17 cellular contexts compared by ENCODE assay signal in genomic region chr16:77899416-77899815, GRCh38.
DNase-seq lines count a peak whose midpoint lies in the region; ATAC-seq and TF ChIP-seq lines count a peak whose summit lies in the region.
"Had no signal": no experiment of that assay in that cellular context is flagged by ENCODE, and none has a peak within 500 bp of the region (broad histone marks: within the 10 kb centered on the region; RNA-seq: fewer than 3 reads in every experiment).

No MANE protein-coding gene starts in this region.

- H3K36me3 Mint-ChIP-seq in WTC11 = no peaks in the 10 kb centered on the region
- H3K36me3 Mint-ChIP-seq: CD4-positive, CD25-positive, alpha-beta regulatory T cell had no signal

- H3K4me3 Mint-ChIP-seq in WTC11 = no peak overlapping the region
- H3K4me3 Mint-ChIP-seq: B cell; CD4-positive, CD25-positive, alpha-beta regulatory T cell had no signal

- peaks cover 18% of the 10 kb centered on the region for H3K4me1 ChIP-seq in fibroblast of lung (ENCODE audit: control insufficient read depth, extremely low read depth, insufficient read depth, low read length)
- H3K4me1 ChIP-seq in effector memory CD4-positive, alpha-beta T cell (ENCODE audit: control insufficient read depth, insufficient read depth, low read length, poor library complexity, severe bottlenecking) = no peaks in the 10 kb centered on the region

- H4K20me1 ChIP-seq in fibroblast of lung (ENCODE audit: control insufficient read depth, extremely low read depth, insufficient read depth, low read length) = no peaks in the 10 kb centered on the region

- POLR2A ChIA-PET in WTC11 (lab: Charles Lee) = no interaction called here

- no peak overlapping the region for H2AFZ ChIP-seq in fibroblast of lung (ENCODE audit: low read length)

- peaks cover 24% of the 10 kb centered on the region for H3K4me1 Mint-ChIP-seq in WTC11
- H3K4me1 Mint-ChIP-seq: B cell; CD4-positive, CD25-positive, alpha-beta regulatory T cell had no signal

- H3K27ac ChIP-seq in fibroblast of lung (ENCODE audit: insufficient read depth, low read length) = no peak overlapping the region
- H3K27ac ChIP-seq in effector memory CD4-positive, alpha-beta T cell (ENCODE audit: insufficient read depth, low read length, poor library complexity, severe bottlenecking) = no peak overlapping the region

- ATAC-seq in WTC11 = no peak
- no peak for ATAC-seq in Right ventricle myocardium inferior
- ATAC-seq: GM12878 had no signal

- DNase-seq in NCI-H510A treated with DMSO at 0.1 percent for 48 hours (lab: John Stamatoyannopoulos, UW) (peak; percentile 52), NCI-H510A (lab: John Stamatoyannopoulos, UW) (no peak), WTC11 (ENCODE audit: low spot score) (no peak), fibroblast of lung (ENCODE audit: low read depth in 2 of 2) (no peak), NCI-H187 (lab: John Stamatoyannopoulos, UW) (no peak), Right ventricle myocardium inferior (ENCODE audit: missing footprints) (no peak)
- DNase-seq in effector memory CD4-positive, alpha-beta T cell = no peak
- DNase-seq in stimulated activated CD4-positive, alpha-beta T cell treated with anti-CD3 and anti-CD28 coated beads, Interleukin-2, amount 100 ng/mL, for 24 hours = no peak
- DNase-seq: 8988T; CD4-positive, CD25-positive, alpha-beta regulatory T cell; GF-D8; GOT3; NCI-H446 treated with DMSO at 0.1 percent for 48 hours; OCI-M1; SHP77 treated with DMSO at 0.1 percent for 48 hours had no signal

- peak overlapping the region; percentile 2; the same call in 1 of the 2 replicates for H3K27ac Mint-ChIP-seq in WTC11
- H3K27ac Mint-ChIP-seq: B cell; CD4-positive, CD25-positive, alpha-beta regulatory T cell had no signal

- H3K36me3 ChIP-seq in fibroblast of lung (ENCODE audit: control insufficient read depth, insufficient read depth, low read length) = no peaks in the 10 kb centered on the region
- H3K36me3 ChIP-seq in effector memory CD4-positive, alpha-beta T cell (ENCODE audit: control insufficient read depth, insufficient read depth, low read length) = no peaks in the 10 kb centered on the region

- intact Hi-C loops in Right ventricle myocardium inferior (cut with DNase I) = no loop called here

- H3K4me3 ChIP-seq in fibroblast of lung (replicated peaks in 1 of 4; ENCODE audit: control extremely low read depth in 1 of 4, insufficient read depth in 1 of 4, low read depth in 3 of 4, low read length in 4 of 4) = no peak overlapping the region
- no peak overlapping the region for H3K4me3 ChIP-seq in effector memory CD4-positive, alpha-beta T cell (ENCODE audit: insufficient read depth, low read depth, low read length, poor library complexity, severe bottlenecking)
- H3K4me3 ChIP-seq: GM12878 had no signal

- peak overlapping the region; percentile 8 for H3K4me2 ChIP-seq in fibroblast of lung (ENCODE audit: extremely low read depth, insufficient read depth, low read length)

- H3K9ac ChIP-seq in fibroblast of lung (ENCODE audit: insufficient read depth, low read length) = no peak overlapping the region

- CTCF ChIA-PET in WTC11 (lab: Charles Lee) = interaction anchor here (1.3 kb wide), 1 partner anchor 104 kb away, joined by 3 read pairs; no protein-coding TSS in a partner anchor

- no peaks in the 10 kb centered on the region for H3K9me3 Mint-ChIP-seq in WTC11

- no peaks in the 10 kb centered on the region for H3K9me3 ChIP-seq in fibroblast of lung (ENCODE audit: control insufficient read depth, insufficient read depth, low read depth, low read length)
- H3K9me3 ChIP-seq in effector memory CD4-positive, alpha-beta T cell (ENCODE audit: control insufficient read depth, low read length) = no peaks in the 10 kb centered on the region

- TF ChIP-seq CTCF in WTC11 (IDR thresholded peaks at IDR 0.05) = no peak
- TF ChIP-seq CTCF in fibroblast of lung (conservative IDR thresholded peaks at IDR 0.05 in 1 of 2, IDR thresholded peaks at IDR 0.05 in 1 of 2; ENCODE audit: low read depth in 1 of 2, low read length in 2 of 2) = no peak

- H3K27me3 Mint-ChIP-seq in WTC11 (ENCODE audit: low read depth) = no peaks in the 10 kb centered on the region; the same call in 1 of the 2 replicates

- H3K79me2 ChIP-seq in fibroblast of lung (ENCODE audit: control insufficient read depth, insufficient read depth, low read length) = no peaks in the 10 kb centered on the region

- no peaks in the 10 kb centered on the region for H3K27me3 ChIP-seq in fibroblast of lung (ENCODE audit: control insufficient read depth, insufficient read depth, low read length)
- H3K27me3 ChIP-seq in effector memory CD4-positive, alpha-beta T cell (replicated peaks; ENCODE audit: control insufficient read depth, insufficient read depth, low read length, poor library complexity, severe bottlenecking) = no peaks in the 10 kb centered on the region

TF ChIP-seq in WTC11, 78 proteins besides CTCF, POLR2A, EP300 and RAD21 (continues in another document):
- no peak for TF ChIP-seq SMAD3 (CRISPR knock-in tag; IDR thresholded peaks at IDR 0.05; ENCODE audit: borderline replicate concordance)
- no peak for TF ChIP-seq ZNF281 (CRISPR knock-in tag; IDR thresholded peaks at IDR 0.05)
- no peak for TF ChIP-seq GTF2I (CRISPR knock-in tag; conservative IDR thresholded peaks at IDR 0.05)
- no peak for TF ChIP-seq ATF3 (CRISPR knock-in tag; conservative IDR thresholded peaks at IDR 0.05)
- no peak for TF ChIP-seq CREM (CRISPR knock-in tag; IDR thresholded peaks at IDR 0.05)
- no peak for TF ChIP-seq ARID4B (CRISPR knock-in tag; IDR thresholded peaks at IDR 0.05; ENCODE audit: borderline replicate concordance)
- no peak for TF ChIP-seq ZNF416 (CRISPR knock-in tag; IDR thresholded peaks at IDR 0.05)
- no peak for TF ChIP-seq RELA (CRISPR knock-in tag; IDR thresholded peaks at IDR 0.05; ENCODE audit: borderline replicate concordance)
